12 cellular contexts compared by ENCODE assay signal in the genomic region with DNA sequence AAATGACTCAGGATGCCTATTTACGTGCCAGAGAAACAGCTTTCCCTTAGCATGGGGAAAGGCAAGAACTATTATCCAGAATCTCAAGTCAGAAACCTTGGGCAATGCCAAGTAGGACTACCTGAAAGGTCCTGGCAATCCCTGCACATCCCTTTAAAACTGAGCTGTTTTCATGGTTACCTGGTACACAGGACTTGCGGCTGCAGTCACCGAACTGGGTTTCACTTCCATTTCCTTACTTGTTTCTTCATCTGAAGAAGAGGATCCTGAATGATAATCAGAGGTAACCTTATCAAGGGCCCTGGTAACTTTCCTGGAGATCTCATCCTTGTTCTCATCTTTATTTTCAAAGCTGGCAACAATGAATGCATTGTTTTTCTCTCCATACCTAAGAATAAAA. TPM values are rescaled to one million over a fixed set of nuclear protein-coding genes. Genes with fewer than 3 reads are reported as not detected.
DNase-seq lines count a peak whose midpoint lies in the region; ATAC-seq, FAIRE-seq and TF ChIP-seq lines count a peak whose summit lies in the region.
"Had no signal": no experiment of that assay in that cellular context is flagged by ENCODE, and none has a peak within 500 bp of the region (broad histone marks: within the 10 kb centered on the region; RNA-seq: fewer than 3 reads in every experiment).

No MANE protein-coding gene starts in this region.

- no peak for TF ChIP-seq CTCF in brain microvascular endothelial cell (IDR thresholded peaks at IDR 0.05; ENCODE audit: low read depth, low read length, missing control alignments)

- H3K4me1 Mint-ChIP-seq in activated T-cell treated with anti-CD3 and anti-CD28 coated beads, Interleukin-2, amount 50 U/mL, for 72 hours (ENCODE audit: low read depth), result peaks cover 14% of the 10 kb centered on the region

- no peaks in the 10 kb centered on the region for H3K4me1 ChIP-seq in small intestine (ENCODE audit: control insufficient read depth in 2 of 2, insufficient read depth in 1 of 2, low read depth in 1 of 2, low read length in 1 of 2)
- H3K4me1 ChIP-seq: thyroid gland had no signal

- in situ Hi-C loops in brain microvascular endothelial cell (cut with HindIII; ENCODE audit: low pct_ligation_motif_present, low sequenced_read_pairs), result no loop called here

- no peak overlapping the region for H3K4me3 Mint-ChIP-seq in activated T-cell treated with anti-CD3 and anti-CD28 coated beads, Interleukin-2, amount 50 U/mL, for 72 hours

- DNase-seq in activated T-cell treated with anti-CD3 and anti-CD28 coated beads, Interleukin-2, amount 50 U/mL, for 72 hours, result no peak
- no peak for DNase-seq in activated T-cell treated with anti-CD3 and anti-CD28 coated beads, Interleukin-2, amount 50 U/mL, for 48 hours
- DNase-seq in small intestine, result peak; percentile 8
- no peak for DNase-seq in brain microvascular endothelial cell
- DNase-seq in globus pallidus (ENCODE audit: low spot score), result no peak
- DNase-seq in EL, result no peak
- DNase-seq: GF-D8, NCI-H526, T-helper 1 cell, thyroid gland had no signal

- H3K36me3 Mint-ChIP-seq in activated T-cell treated with anti-CD3 and anti-CD28 coated beads, Interleukin-2, amount 50 U/mL, for 72 hours (ENCODE audit: insufficient read depth in 2 of 2), result peaks cover 10 to 28% of the 10 kb centered on the region in 2 donors

- H3K9me3 ChIP-seq in small intestine (ENCODE audit: control insufficient read depth, low read depth), result no peaks in the 10 kb centered on the region
- H3K9me3 ChIP-seq: thyroid gland had no signal

- no peak overlapping the region for H3K27ac ChIP-seq in small intestine (ENCODE audit: low read depth in 1 of 2, low read length in 1 of 2)
- H3K27ac ChIP-seq in brain microvascular endothelial cell, result no peak overlapping the region
- H3K27ac ChIP-seq: thyroid gland had no signal

- no peak for ATAC-seq in activated T-cell treated with anti-CD3 and anti-CD28 coated beads, Interleukin-2, amount 50 U/mL, for 72 hours (replicated peaks in 1 of 2)
- ATAC-seq in GM21528 (IDR thresholded peaks at IDR 0.05; ENCODE audit: low FRiP score, unreplicated experiment) (peak; percentile 86), HG03103 (IDR thresholded peaks at IDR 0.05; ENCODE audit: low read depth, unreplicated experiment) (peak; percentile 77)

- no peaks in the 10 kb centered on the region for H3K9me3 Mint-ChIP-seq in activated T-cell treated with anti-CD3 and anti-CD28 coated beads, Interleukin-2, amount 50 U/mL, for 72 hours

- H3K27me3 Mint-ChIP-seq in activated T-cell treated with anti-CD3 and anti-CD28 coated beads, Interleukin-2, amount 50 U/mL, for 72 hours (ENCODE audit: low read depth), result no peaks in the 10 kb centered on the region

- no peak overlapping the region for H3K4me3 ChIP-seq in small intestine (ENCODE audit: low read depth in 1 of 2, low read length in 2 of 2)
- no peak overlapping the region for H3K4me3 ChIP-seq in brain microvascular endothelial cell (ENCODE audit: low read depth, low read length)
- H3K4me3 ChIP-seq: thyroid gland had no signal

- no peaks in the 10 kb centered on the region for H3K27me3 ChIP-seq in small intestine (ENCODE audit: control insufficient read depth in 2 of 2, insufficient read depth in 2 of 2, low read length in 2 of 2)
- no peaks in the 10 kb centered on the region for H3K27me3 ChIP-seq in brain microvascular endothelial cell (replicated peaks)
- H3K27me3 ChIP-seq: thyroid gland had no signal

- no peak for FAIRE-seq in small intestine (lab: Jason Lieb, UNC)

- H3K27ac Mint-ChIP-seq in activated T-cell treated with anti-CD3 and anti-CD28 coated beads, Interleukin-2, amount 50 U/mL, for 72 hours, result peak overlapping the region; percentile 65

- 71 to 81% (median 72%) methylated on average over 3 of the region's 3 CpGs for WGBS in small intestine, 3 donors

- H3K36me3 ChIP-seq in small intestine (ENCODE audit: control insufficient read depth in 2 of 2, insufficient read depth in 2 of 2, low read length in 2 of 2) (peaks cover 0 to 13% of the 10 kb centered on the region in 2 donors), brain microvascular endothelial cell (replicated peaks) (peaks cover 22% of the 10 kb centered on the region)

RNA-seq across cellular contexts. Expression of gene BTG3, which starts 14.3 kb away (rescaled TPM):
- 10 to 100 TPM; 33.8 to 35.0 TPM for total RNA-seq in activated T-cell treated with anti-CD3 and anti-CD28 coated beads, Interleukin-2, amount 50 U/mL, for 72 hours
- polyA plus RNA-seq in small intestine, result 10 to 100 TPM in 1 of 3 donors, 1 to 10 TPM in 2; 4.7 to 14.9 (median 6.8) TPM

Comparison
In these comparisons a context has a peak if more than half of its experiments do, and no peak if none do; other contexts are left out.
1. ATAC-seq: peak in GM21528 (single experiment) and HG03103 (single experiment); none in activated T-cell treated with anti-CD3 and anti-CD28 coated beads, Interleukin-2, amount 50 U/mL, for 72 hours (0 of 2).